Comparison of ENCODE assay signal across 15 cellular contexts in genomic region chr10:52653510-52653909, GRCh38.
DNase-seq lines count a peak whose midpoint lies in the region; ATAC-seq lines count a peak whose summit lies in the region.
"Had no signal": no experiment of that assay in that cellular context is flagged by ENCODE, and none has a peak within 500 bp of the region (broad histone marks: within the 10 kb centered on the region; RNA-seq: fewer than 3 reads in every experiment).

No MANE protein-coding gene starts in this region.

- DNase-seq in Right ventricle myocardium superior = peak; percentile 41
- no peak for DNase-seq in cardiac septum (ENCODE audit: low spot score)
- peak; percentile 3 for DNase-seq in fibroblast of gingiva (ENCODE audit: low read depth)
- DNase-seq in myocyte (ENCODE audit: low read depth) = peak; percentile 46
- no peak for DNase-seq in NOMO-1 treated with dmso at 0.1 percent for 144 hours (lab: John Stamatoyannopoulos, UW; ENCODE audit: unreplicated experiment)
- no peak for DNase-seq in KG1 (lab: John Stamatoyannopoulos, UW)
- DNase-seq: activated CD4-positive, CD25-positive, alpha-beta regulatory T cell; glutamatergic neuron; H7; kidney glomerular epithelial cell; stimulated activated CD4-positive, alpha-beta T cell treated with anti-CD3 and anti-CD28 coated beads, Interleukin-2, amount 100 ng/mL, for 24 hours; SW 1271; upper lobe of left lung had no signal

- ATAC-seq in Right ventricle myocardium superior (ENCODE audit: poor library complexity) (peak; percentile 95), GM18861 (IDR thresholded peaks at IDR 0.05; ENCODE audit: unreplicated experiment) (no peak), GM21529 (IDR thresholded peaks at IDR 0.05; ENCODE audit: unreplicated experiment) (no peak)

- intact Hi-C loops in Right ventricle myocardium superior (cut with DNase I) (no loop called here), cardiac septum (cut with DNase I) (no loop called here)

Comparison
In these comparisons a context has a peak if more than half of its experiments do, and no peak if none do; other contexts are left out.
1. DNase-seq: peak in Right ventricle myocardium superior (single experiment), fibroblast of gingiva (single experiment) and myocyte (single experiment); none in cardiac septum (single experiment), NOMO-1 treated with dmso at 0.1 percent for 144 hours (single experiment) and KG1 (single experiment).